In the genomic region with DNA sequence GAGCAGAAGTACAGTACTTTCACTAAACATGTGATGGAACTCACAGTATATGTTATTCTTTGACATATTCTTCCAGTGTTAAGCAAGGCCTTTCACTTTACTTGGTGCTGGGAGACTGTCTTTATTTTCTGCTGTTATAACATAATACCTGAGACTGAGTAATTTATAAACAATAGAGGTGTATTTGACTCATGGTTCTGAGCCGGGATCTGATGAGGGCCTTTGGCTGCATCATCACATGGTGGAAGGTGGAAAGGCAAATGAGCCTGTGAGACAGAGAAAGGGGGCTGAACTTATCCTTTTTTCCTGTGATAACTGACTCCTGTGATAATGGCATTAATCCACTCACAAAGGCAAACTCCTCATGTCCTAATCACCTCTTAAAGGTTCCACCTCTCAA, we compare ENCODE assay signal across 8 cellular contexts. TPM values are rescaled to one million over a fixed set of nuclear protein-coding genes. Genes with fewer than 3 reads are reported as not detected.
DNase-seq lines count a peak whose midpoint lies in the region; ATAC-seq, FAIRE-seq and TF ChIP-seq lines count a peak whose summit lies in the region.

No MANE protein-coding gene starts in this region.

- BruUV-seq in mammary epithelial cell (replicated peaks; lab: Mats Ljungman, UMichigan) = TSS peak; percentile 30

- TF ChIP-seq CTCF in AG04449 (IDR thresholded peaks at IDR 0.05; ENCODE audit: insufficient read depth, low read length, missing control alignments) (no peak), mammary epithelial cell (conservative IDR thresholded peaks at IDR 0.05 in 1 of 2, IDR thresholded peaks at IDR 0.05 in 1 of 2; ENCODE audit: extremely low read depth in 1 of 2, insufficient read depth in 1 of 2, low read depth in 1 of 2, low read length in 2 of 2) (no peak)

- CTCF ChIA-PET in AG04449 (lab: Yijun Ruan, JAX) = interaction anchor here (1.2 kb wide), 1 partner anchor 212 kb away, joined by 3 read pairs; no protein-coding TSS in a partner anchor
- CTCF ChIA-PET in mammary epithelial cell (lab: Charles Lee; ENCODE audit: low non-redundant PET) = no interaction called here

- no peak overlapping the region for H2AFZ ChIP-seq in mammary epithelial cell (ENCODE audit: low read depth, low read length)

- H3K9me3 ChIP-seq in HUES6 (ENCODE audit: control insufficient read depth, insufficient read depth, low read depth, low read length) (no peaks in the 10 kb centered on the region), mammary epithelial cell (replicated peaks; ENCODE audit: insufficient read depth, low read length) (no peaks in the 10 kb centered on the region), mucosa of rectum (ENCODE audit: control insufficient read depth in 2 of 2, low read length in 2 of 2) (no peaks in the 10 kb centered on the region)

- intact Hi-C loops in mammary epithelial cell (cut with micrococcal nuclease) = loop anchor here (2.0 to 5.0 kb wide), 3 partner anchors 57 to 211 kb away; partner anchors contain the start of genes KIFBP and VPS26A

- H3K27me3 ChIP-seq in HUES6 (ENCODE audit: control insufficient read depth, insufficient read depth, low read length) (no peaks in the 10 kb centered on the region), mammary epithelial cell (ENCODE audit: insufficient read depth, low read length) (no peaks in the 10 kb centered on the region), mucosa of rectum (ENCODE audit: control insufficient read depth in 2 of 2, insufficient read depth in 2 of 2, low read length in 2 of 2) (no peaks in the 10 kb centered on the region)

- H3K27ac ChIP-seq in HUES6 (ENCODE audit: low read depth, low read length) (no peak overlapping the region), mammary epithelial cell (ENCODE audit: insufficient read depth, low read depth, low read length) (peak overlapping the region; percentile 99), mucosa of rectum (ENCODE audit: low read depth in 2 of 2, low read length in 2 of 2) (no peak overlapping the region)

- H3K4me3 ChIP-seq in AG04449 (ENCODE audit: low read depth, low read length) = peak overlapping the region; percentile 100
- H3K4me3 ChIP-seq in HUES6 (ENCODE audit: low read depth, low read length) = peak overlapping the region; percentile 89
- H3K4me3 ChIP-seq in mammary epithelial cell (replicated peaks in 1 of 3; ENCODE audit: insufficient read depth in 1 of 3, low read depth in 2 of 3, low read length in 3 of 3) = peak overlapping the region; percentile 75 to 98 (median 88)
- peak overlapping the region; percentile 91 to 95 for H3K4me3 ChIP-seq in mucosa of rectum (ENCODE audit: low read length in 2 of 2)

- POLR2A ChIA-PET in AG04449 (lab: Yijun Ruan, JAX) = no interaction called here

- H3K4me1 ChIP-seq in HUES6 (ENCODE audit: control insufficient read depth, insufficient read depth, low read length) (peaks cover 6% of the 10 kb centered on the region), mammary epithelial cell (ENCODE audit: insufficient read depth, low read length) (peaks cover 7% of the 10 kb centered on the region), mucosa of rectum (ENCODE audit: control insufficient read depth in 2 of 2, insufficient read depth in 2 of 2, low read length in 2 of 2) (peaks cover 17 to 18% of the 10 kb centered on the region in 2 donors)

- in situ Hi-C loops in mammary epithelial cell (cut with MboI; ENCODE audit: low sequenced_read_pairs in 2 of 2) = no loop called here

- no peak for DNase-seq in AG04449 (ENCODE audit: low read depth, low spot score)
- peak; percentile 21 for DNase-seq in mammary epithelial cell
- DNase-seq in left lobe of liver (ENCODE audit: low spot score) = no peak
- DNase-seq in T1000 (lab: John Stamatoyannopoulos, UW) = no peak
- DNase-seq in frontal cortex (ENCODE audit: low spot score in 2 of 2) = no peak

- WGBS in mammary epithelial cell (ENCODE audit: low coverage, missing lambda C conversion rate) = 88% methylated on average over 1 of the region's 1 CpG

- H3K36me3 ChIP-seq in HUES6 (ENCODE audit: control insufficient read depth, insufficient read depth, low read length) = peaks cover 15% of the 10 kb centered on the region
- H3K36me3 ChIP-seq in mammary epithelial cell (ENCODE audit: insufficient read depth, low read length) = peaks cover 10% of the 10 kb centered on the region
- H3K36me3 ChIP-seq in mucosa of rectum (ENCODE audit: control insufficient read depth in 2 of 2, insufficient read depth in 2 of 2, low read length in 2 of 2) = peaks cover 13 to 23% of the 10 kb centered on the region in 2 donors

- ATAC-seq in left lobe of liver (no peak), GM21619 (IDR thresholded peaks at IDR 0.05; ENCODE audit: unreplicated experiment) (no peak)

- peak overlapping the region; percentile 91 for H3K9ac ChIP-seq in HUES6 (ENCODE audit: low read length)
- H3K9ac ChIP-seq in mammary epithelial cell (ENCODE audit: insufficient read depth, low read length) = peak overlapping the region; percentile 100
- H3K9ac ChIP-seq in mucosa of rectum (ENCODE audit: low read depth in 1 of 2, low read length in 2 of 2) = no peak overlapping the region

- H4K20me1 ChIP-seq in mammary epithelial cell (ENCODE audit: insufficient read depth, low read length) = no peaks in the 10 kb centered on the region

- dilution Hi-C loops in mammary epithelial cell (cut with HindIII; ENCODE audit: low sequenced_read_pairs) = no loop called here

- peak overlapping the region; percentile 86 for H3K4me2 ChIP-seq in mammary epithelial cell (ENCODE audit: insufficient read depth, low read depth, low read length)

- H3K79me2 ChIP-seq in mammary epithelial cell (ENCODE audit: insufficient read depth, low read length) = peaks cover 63% of the 10 kb centered on the region

- FAIRE-seq in frontal cortex (lab: Jason Lieb, UNC) = no peak

RNA-seq across cellular contexts. Expression of gene SUPV3L1, which starts 1.4 kb away (rescaled TPM):
- total RNA-seq in mammary epithelial cell (10 to 100 TPM; 26.8 to 36.7 TPM), left lobe of liver (15.7 TPM), frontal cortex (40.4 TPM)
- polyA plus RNA-seq in mammary epithelial cell = 31.5 TPM
- 19.1 TPM for polyA minus RNA-seq in mammary epithelial cell

RNA-seq across cellular contexts. Expression of gene HKDC1, which starts 38.7 kb away (rescaled TPM):
- under 1 TPM; under 0.01 to 0.07 TPM for total RNA-seq in mammary epithelial cell
- polyA plus RNA-seq in mammary epithelial cell = 0.26 TPM
- not detected for polyA minus RNA-seq in mammary epithelial cell
- 0.65 TPM for total RNA-seq in left lobe of liver
- total RNA-seq in frontal cortex = 0.41 TPM

RNA-seq across cellular contexts. Expression of gene VPS26A, which starts 57.5 kb away (rescaled TPM):
- total RNA-seq in mammary epithelial cell (10 to 100 TPM; 30.3 to 75.8 TPM), left lobe of liver (15.1 TPM), frontal cortex (57.5 TPM)
- 17.5 TPM for polyA plus RNA-seq in mammary epithelial cell
- 33.5 TPM for polyA minus RNA-seq in mammary epithelial cell

Comparison
In these comparisons a context has a peak if more than half of its experiments do, and no peak if none do; other contexts are left out.
1. H3K9ac ChIP-seq: peak in HUES6 (single experiment) and mammary epithelial cell (single experiment); none in mucosa of rectum (0 of 2).
2. Peak in every context shown above with its lines, with median percentiles within 50 percentile points of each other: H3K4me3 ChIP-seq.